ENCODE assay signal across 22 cellular contexts in the genomic region with DNA sequence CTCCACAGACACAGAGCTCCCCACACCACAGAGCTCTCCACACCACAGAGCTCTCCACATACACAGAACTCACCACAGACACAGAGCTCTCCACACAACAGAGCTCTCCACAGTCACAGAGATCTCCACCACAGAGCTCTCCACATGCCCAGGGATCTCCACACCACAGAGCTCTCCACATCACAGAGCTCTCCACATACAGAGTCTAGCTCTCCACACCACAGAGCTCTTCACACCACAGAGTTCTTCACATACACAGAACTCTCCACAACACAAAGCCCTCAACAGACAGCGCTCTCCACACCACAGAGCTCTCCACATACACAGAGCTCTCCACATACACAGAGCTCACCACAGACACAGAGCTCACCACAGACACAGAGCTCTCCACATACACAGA. TPM values are rescaled to one million over a fixed set of nuclear protein-coding genes. Genes with fewer than 3 reads are reported as not detected.
DNase-seq lines count a peak whose midpoint lies in the region; ATAC-seq and TF ChIP-seq lines count a peak whose summit lies in the region.
"Had no signal": no experiment of that assay in that cellular context is flagged by ENCODE, and none has a peak within 500 bp of the region (broad histone marks: within the 10 kb centered on the region; RNA-seq: fewer than 3 reads in every experiment).

No MANE protein-coding gene starts in this region.

- intact Hi-C loops in CD4-positive, alpha-beta T cell (cut with DNase I, micrococcal nuclease) = no loop called here
- intact Hi-C loops in natural killer cell (cut with micrococcal nuclease) = loop anchor here (1.0 to 5.0 kb wide), 3 partner anchors 466 to 656 kb away; no protein-coding TSS in a partner anchor

- H3K4me3 Mint-ChIP-seq in CD4-positive, alpha-beta T cell = peak overlapping the region; percentile 3
- H3K4me3 Mint-ChIP-seq in CD8-positive, alpha-beta memory T cell = peak overlapping the region in 5 of 7 donors; percentile 1 to 49 (median 14)
- H3K4me3 Mint-ChIP-seq in activated T-cell treated with anti-CD3 and anti-CD28 coated beads, Interleukin-2, amount 50 U/mL, for 24 hours = no peak overlapping the region
- H3K4me3 Mint-ChIP-seq in natural killer cell = peak overlapping the region; percentile 33

- no peaks in the 10 kb centered on the region for H3K36me3 ChIP-seq in CD8-positive, alpha-beta memory T cell (ENCODE audit: insufficient read depth, low read length)
- H3K36me3 ChIP-seq: suprapubic skin, uterus had no signal

- H3K36me3 Mint-ChIP-seq in CD4-positive, alpha-beta T cell (ENCODE audit: low read depth) = no peaks in the 10 kb centered on the region
- H3K36me3 Mint-ChIP-seq in CD8-positive, alpha-beta memory T cell = no peaks in the 10 kb centered on the region
- H3K36me3 Mint-ChIP-seq in activated T-cell treated with anti-CD3 and anti-CD28 coated beads, Interleukin-2, amount 50 U/mL, for 24 hours (ENCODE audit: low read depth) = no peaks in the 10 kb centered on the region
- H3K36me3 Mint-ChIP-seq in natural killer cell = peaks cover 7% of the 10 kb centered on the region

- CTCF ChIA-PET in CD4-positive, alpha-beta T cell (lab: Charles Lee) = interaction anchor here (1.4 kb wide), 1 partner anchor 16 kb away, joined by 5 read pairs; no protein-coding TSS in a partner anchor
- CTCF ChIA-PET in CD8-positive, alpha-beta memory T cell (lab: Charles Lee) = interaction anchor here (1.0 to 6.9 kb wide), 4 partner anchors 9 to 25 kb away, joined by 3 to 60 read pairs (median 4); no protein-coding TSS in a partner anchor
- CTCF ChIA-PET in GM10248 (lab: Yijun Ruan, JAX) = interaction anchor here (1.2 to 9.3 kb wide), 6 partner anchors 12 to 716 kb away, joined by 3 to 87 read pairs (median 14); no protein-coding TSS in a partner anchor

- H3K27me3 Mint-ChIP-seq in CD4-positive, alpha-beta T cell = peaks cover 44% of the 10 kb centered on the region
- peaks cover 2 to 8% of the 10 kb centered on the region in 2 donors for H3K27me3 Mint-ChIP-seq in CD8-positive, alpha-beta memory T cell
- peaks cover 45% of the 10 kb centered on the region for H3K27me3 Mint-ChIP-seq in activated T-cell treated with anti-CD3 and anti-CD28 coated beads, Interleukin-2, amount 50 U/mL, for 24 hours
- H3K27me3 Mint-ChIP-seq in natural killer cell (ENCODE audit: low read depth in 2 of 2) = peaks cover 46 to 53% of the 10 kb centered on the region in 2 donors

- TF ChIP-seq CTCF in CD4-positive, alpha-beta T cell (IDR thresholded peaks at IDR 0.05) = no peak
- no peak for TF ChIP-seq CTCF in natural killer cell (IDR thresholded peaks at IDR 0.05)
- no peak for TF ChIP-seq CTCF in GM10248 (IDR thresholded peaks at IDR 0.05; ENCODE audit: control extremely low read depth, extremely low read depth, low read depth, missing control alignments)

- POLR2A ChIA-PET in CD4-positive, alpha-beta T cell (lab: Charles Lee) = interaction anchor here (1.5 kb wide), 1 partner anchor 17 kb away, joined by 3 read pairs; no protein-coding TSS in a partner anchor
- POLR2A ChIA-PET in CD8-positive, alpha-beta memory T cell (lab: Charles Lee) = no interaction called here
- POLR2A ChIA-PET in GM10248 (lab: Yijun Ruan, JAX) = no interaction called here

- H3K4me3 ChIP-seq in CD8-positive, alpha-beta memory T cell (ENCODE audit: low read length) = no peak overlapping the region
- H3K4me3 ChIP-seq: dorsolateral prefrontal cortex, psoas muscle, suprapubic skin, uterus had no signal

- H3K9me3 Mint-ChIP-seq in CD4-positive, alpha-beta T cell = peaks cover 2% of the 10 kb centered on the region
- peaks cover 0 to 9% (median 5%) of the 10 kb centered on the region in 5 donors for H3K9me3 Mint-ChIP-seq in CD8-positive, alpha-beta memory T cell
- no peaks in the 10 kb centered on the region for H3K9me3 Mint-ChIP-seq in activated T-cell treated with anti-CD3 and anti-CD28 coated beads, Interleukin-2, amount 50 U/mL, for 24 hours
- peaks cover 10 to 12% of the 10 kb centered on the region in 2 donors for H3K9me3 Mint-ChIP-seq in natural killer cell

- DNase-seq in CD4-positive, alpha-beta T cell = peak in 2 of 10 experiments; percentile 32 to 35
- peak in 2 of 5 donors; percentile 59 to 72 for DNase-seq in CD8-positive, alpha-beta memory T cell
- DNase-seq in activated T-cell treated with anti-CD3 and anti-CD28 coated beads, Interleukin-2, amount 50 U/mL, for 24 hours = peak; percentile 26
- DNase-seq in natural killer cell (peak; percentile 26), GM10248 (ENCODE audit: extremely low spot score) (no peak)
- DNase-seq: activated CD4-positive, CD25-positive, alpha-beta regulatory T cell treated with anti-CD3 and anti-CD28 coated beads, Interleukin-2, amount 50 U/mL, for 72 hours; activated naive CD4-positive, alpha-beta T cell treated with Interleukin-2 at 50 U/mL for 16 hours; aorta; caudate nucleus; left cardiac atrium; NCI-H1694 treated with DMSO at 0.1 percent for 48 hours; PC-3; psoas muscle; SHP77 treated with DMSO at 0.1 percent for 48 hours; SW 1271; uterus had no signal

- no peak overlapping the region for H3K27ac ChIP-seq in CD4-positive, alpha-beta T cell (ENCODE audit: low read depth, low read length)
- H3K27ac ChIP-seq in CD8-positive, alpha-beta memory T cell (ENCODE audit: low read depth, low read length) = no peak overlapping the region
- H3K27ac ChIP-seq: dorsolateral prefrontal cortex, KMS-11, psoas muscle, suprapubic skin, uterus had no signal

- no peaks in the 10 kb centered on the region for H3K9me3 ChIP-seq in CD4-positive, alpha-beta T cell (ENCODE audit: control insufficient read depth, low read length)
- H3K9me3 ChIP-seq in CD8-positive, alpha-beta memory T cell (ENCODE audit: low read length) = peaks cover 4% of the 10 kb centered on the region
- H3K9me3 ChIP-seq: psoas muscle, suprapubic skin, uterus had no signal

- H3K27ac Mint-ChIP-seq in CD4-positive, alpha-beta T cell = peak overlapping the region; percentile 33
- H3K27ac Mint-ChIP-seq in CD8-positive, alpha-beta memory T cell = peak overlapping the region in 7 of 8 donors; percentile 35 to 83 (median 55)
- no peak overlapping the region for H3K27ac Mint-ChIP-seq in activated T-cell treated with anti-CD3 and anti-CD28 coated beads, Interleukin-2, amount 50 U/mL, for 24 hours
- H3K27ac Mint-ChIP-seq in natural killer cell = peak overlapping the region; percentile 72 to 87

- H3K27me3 ChIP-seq in CD4-positive, alpha-beta T cell (ENCODE audit: control insufficient read depth, insufficient read depth, low read length) = peaks cover 6% of the 10 kb centered on the region
- H3K27me3 ChIP-seq in CD8-positive, alpha-beta memory T cell (ENCODE audit: insufficient read depth, low read length, poor library complexity, severe bottlenecking) = no peaks in the 10 kb centered on the region
- H3K27me3 ChIP-seq: uterus had no signal

- peaks cover 58% of the 10 kb centered on the region for H3K4me1 Mint-ChIP-seq in CD4-positive, alpha-beta T cell (ENCODE audit: low read depth)
- peaks cover 53 to 69% (median 57%) of the 10 kb centered on the region in 3 donors for H3K4me1 Mint-ChIP-seq in CD8-positive, alpha-beta memory T cell
- peaks cover 55% of the 10 kb centered on the region for H3K4me1 Mint-ChIP-seq in activated T-cell treated with anti-CD3 and anti-CD28 coated beads, Interleukin-2, amount 50 U/mL, for 24 hours (ENCODE audit: low read depth)
- peaks cover 68 to 72% of the 10 kb centered on the region in 2 donors for H3K4me1 Mint-ChIP-seq in natural killer cell

- peak; percentile 59 for ATAC-seq in CD4-positive, alpha-beta T cell (ENCODE audit: poor library complexity)
- ATAC-seq in natural killer cell = peak; percentile 33 to 56 (median 37)
- ATAC-seq in HG02870 (IDR thresholded peaks at IDR 0.05; ENCODE audit: unreplicated experiment) = no peak
- no peak for ATAC-seq in GM18502 (IDR thresholded peaks at IDR 0.05; ENCODE audit: poor library complexity, unreplicated experiment)
- ATAC-seq: HCT116, left cardiac atrium, PC-3, psoas muscle had no signal

- H3K4me1 ChIP-seq in CD8-positive, alpha-beta memory T cell (ENCODE audit: insufficient read depth, low read length) = peaks cover 59% of the 10 kb centered on the region
- H3K4me1 ChIP-seq: psoas muscle, uterus had no signal

RNA-seq across cellular contexts. Expression of gene ERMARD, which starts 55.3 kb away (rescaled TPM):
- 10 to 100 TPM; 24.2 to 26.2 TPM for total RNA-seq in CD4-positive, alpha-beta T cell
- 10 to 100 TPM; 26.2 to 27.9 TPM for total RNA-seq in CD8-positive, alpha-beta memory T cell
- polyA plus RNA-seq in CD8-positive, alpha-beta memory T cell = 12.1 TPM
- total RNA-seq in natural killer cell = 10 to 100 TPM; 33.9 to 42.2 (median 36.4) TPM

RNA-seq across cellular contexts. Expression of gene DYNLT2, which starts 55.3 kb away (rescaled TPM):
- total RNA-seq in CD4-positive, alpha-beta T cell = 1 to 10 TPM; 4.1 to 4.3 TPM
- total RNA-seq in CD8-positive, alpha-beta memory T cell = 1 to 10 TPM; 1.4 to 1.9 TPM
- 0.67 TPM for polyA plus RNA-seq in CD8-positive, alpha-beta memory T cell
- 1 to 10 TPM; 4.0 to 6.8 (median 5.3) TPM for total RNA-seq in natural killer cell

Comparison
In these comparisons a context has a peak if more than half of its experiments do, and no peak if none do; other contexts are left out.
1. ATAC-seq: peak in CD4-positive, alpha-beta T cell (single experiment) and natural killer cell (3 of 3); none in HG02870 (single experiment) and GM18502 (single experiment).